In genomic region chr7:158997110-158997453, GRCh38 we compare ENCODE assay signal across 23 cellular contexts.
DNase-seq lines count a peak whose midpoint lies in the region; ATAC-seq and TF ChIP-seq lines count a peak whose summit lies in the region.
"Had no signal": no experiment of that assay in that cellular context is flagged by ENCODE, and none has a peak within 500 bp of the region (broad histone marks: within the 10 kb centered on the region; RNA-seq: fewer than 3 reads in every experiment).

No MANE protein-coding gene starts in this region.

- H3K9ac ChIP-seq in iPS-15b (ENCODE audit: low read depth, low read length), result no peak overlapping the region

- no peak for TF ChIP-seq POLR2A in breast epithelium (IDR thresholded peaks at IDR 0.05)

- no peak overlapping the region for H3K27ac ChIP-seq in breast epithelium
- H3K27ac ChIP-seq: ascending aorta, dorsolateral prefrontal cortex, lower lobe of right lung had no signal

- DNase-seq in breast epithelium (ENCODE audit: low spot score in 2 of 2) (no peak), MCF 10A (ENCODE audit: unreplicated experiment) (no peak), T-helper 17 cell (no peak), retina (peak; percentile 64), NOMO-1 treated with DMSO at 0.1 percent for 48 hours (lab: John Stamatoyannopoulos, UW; ENCODE audit: unreplicated experiment) (no peak), DMS153 (lab: John Stamatoyannopoulos, UW) (no peak)
- DNase-seq: activated B cell treated with CpG ODN at 0.5 μM for 24 hours; activated CD4-positive, alpha-beta T cell treated with anti-CD3 and anti-CD28 coated beads, Interleukin-2, amount 50 U/mL, for 48 hours; activated naive CD8-positive, alpha-beta T cell treated with anti-CD3 and anti-CD28 coated beads for 36 hours; CD8-positive, alpha-beta memory T cell; central memory CD4-positive, alpha-beta T cell; dorsolateral prefrontal cortex; GDM1; islet precursor cell; lower lobe of right lung; NCI-H1694 treated with DMSO at 0.1 percent for 48 hours; NCI-H748 treated with DMSO at 0.1 percent for 48 hours; T1000 had no signal

- H3K27ac Mint-ChIP-seq in MCF 10A (ENCODE audit: low read depth, unreplicated experiment) (no peak overlapping the region), T-helper 17 cell (no peak overlapping the region)
- H3K27ac Mint-ChIP-seq: activated B cell treated with CpG ODN at 0.5 μM for 24 hours; activated naive CD8-positive, alpha-beta T cell treated with anti-CD3 and anti-CD28 coated beads for 36 hours; B cell; progenitor cell of endocrine pancreas had no signal

- H3K9me3 Mint-ChIP-seq in MCF 10A (ENCODE audit: unreplicated experiment), result no peaks in the 10 kb centered on the region

- H3K36me3 ChIP-seq in breast epithelium (no peaks in the 10 kb centered on the region), iPS-15b (ENCODE audit: control insufficient read depth, insufficient read depth, low read length) (no peaks in the 10 kb centered on the region)
- H3K36me3 ChIP-seq: ascending aorta, lower lobe of right lung had no signal

- intact Hi-C loops in breast epithelium (cut with DNase I; ENCODE audit: low total_unique reads) (no loop called here), MCF 10A (cut with micrococcal nuclease) (no loop called here)

- CTCF ChIA-PET in MCF 10A (lab: Yijun Ruan, JAX), result no interaction called here

- H3K9me3 ChIP-seq in breast epithelium (peaks cover 0 to 9% of the 10 kb centered on the region in 2 donors), T-helper 17 cell (ENCODE audit: control insufficient read depth, low read length, poor library complexity, severe bottlenecking) (no peaks in the 10 kb centered on the region), iPS-15b (ENCODE audit: control insufficient read depth, insufficient read depth, low read length) (no peaks in the 10 kb centered on the region)
- H3K9me3 ChIP-seq: ascending aorta, lower lobe of right lung had no signal

- POLR2A ChIA-PET in MCF 10A (lab: Yijun Ruan, JAX), result no interaction called here

- H3K27me3 ChIP-seq in breast epithelium (peaks cover 0 to 34% of the 10 kb centered on the region in 2 donors), iPS-15b (ENCODE audit: control insufficient read depth, insufficient read depth, low read length) (peaks cover 57% of the 10 kb centered on the region)
- H3K27me3 ChIP-seq: ascending aorta had no signal

- peaks cover 6% of the 10 kb centered on the region for H3K36me3 Mint-ChIP-seq in MCF 10A (ENCODE audit: insufficient read depth, unreplicated experiment)
- no peaks in the 10 kb centered on the region for H3K36me3 Mint-ChIP-seq in T-helper 17 cell (ENCODE audit: low read depth)
- H3K36me3 Mint-ChIP-seq: activated naive CD8-positive, alpha-beta T cell treated with anti-CD3 and anti-CD28 coated beads for 36 hours had no signal

- no peak for TF ChIP-seq CTCF in breast epithelium (IDR thresholded peaks at IDR 0.05)
- no peak for TF ChIP-seq CTCF in MCF 10A (IDR thresholded peaks at IDR 0.05; ENCODE audit: unreplicated experiment)

- H3K4me1 Mint-ChIP-seq in MCF 10A (ENCODE audit: insufficient read depth, unreplicated experiment), result no peaks in the 10 kb centered on the region
- no peaks in the 10 kb centered on the region for H3K4me1 Mint-ChIP-seq in T-helper 17 cell
- H3K4me1 Mint-ChIP-seq: activated B cell treated with CpG ODN at 0.5 μM for 24 hours, B cell had no signal

- H3K4me1 ChIP-seq in breast epithelium (no peaks in the 10 kb centered on the region), iPS-15b (ENCODE audit: control insufficient read depth, insufficient read depth, low read length) (no peaks in the 10 kb centered on the region)
- H3K4me1 ChIP-seq: ascending aorta, lower lobe of right lung had no signal

- H3K4me3 Mint-ChIP-seq in MCF 10A (ENCODE audit: unreplicated experiment) (no peak overlapping the region), T-helper 17 cell (peak overlapping the region; percentile 58)
- H3K4me3 Mint-ChIP-seq: activated B cell treated with CpG ODN at 0.5 μM for 24 hours; activated naive CD8-positive, alpha-beta T cell treated with anti-CD3 and anti-CD28 coated beads for 36 hours; B cell; CD8-positive, alpha-beta memory T cell had no signal

- BruUV-seq in MCF 10A (replicated peaks; lab: Mats Ljungman, UMichigan), result no TSS peak

- H3K4me3 ChIP-seq in breast epithelium, result peak overlapping the region in 2 of 3 donors; percentile 22 to 35
- peak overlapping the region; percentile 35 for H3K4me3 ChIP-seq in iPS-15b (ENCODE audit: low read depth, low read length)
- H3K4me3 ChIP-seq: lower lobe of right lung had no signal

- ATAC-seq in T-helper 17 cell (no peak), GM18907 (IDR thresholded peaks at IDR 0.05; ENCODE audit: unreplicated experiment) (no peak)

- H3K27me3 Mint-ChIP-seq in MCF 10A (ENCODE audit: insufficient read depth, unreplicated experiment) (no peaks in the 10 kb centered on the region), T-helper 17 cell (peaks cover 39% of the 10 kb centered on the region)
